Comparison of ENCODE assay signal across 8 cellular contexts in genomic region chr3:32296251-32297204, GRCh38. TPM values are rescaled to one million over a fixed set of nuclear protein-coding genes. Genes with fewer than 3 reads are reported as not detected.
DNase-seq lines count a peak whose midpoint lies in the region; ATAC-seq lines count a peak whose summit lies in the region.

No MANE protein-coding gene starts in this region.

- peak; percentile 84 for DNase-seq in COLO829 (ENCODE audit: low spot score)
- DNase-seq in NCI-H2171 (lab: John Stamatoyannopoulos, UW): peak; percentile 63
- DNase-seq in activated CD4-positive, alpha-beta T cell treated with anti-CD3 and anti-CD28 coated beads for 1 hour: peak; percentile 42
- peak; percentile 85 for DNase-seq in cerebellum (ENCODE audit: low spot score)
- DNase-seq in kidney tubule cell (ENCODE audit: low spot score): peak; percentile 69
- DNase-seq in stimulated activated CD4-positive, alpha-beta T cell treated with anti-CD3 and anti-CD28 coated beads, Interleukin-4, amount 100 ng/mL, for 24 hours: peak; percentile 69

- ATAC-seq in GM21717 (IDR thresholded peaks at IDR 0.05; ENCODE audit: unreplicated experiment) (peak; percentile 84), GM18858 (IDR thresholded peaks at IDR 0.05; ENCODE audit: unreplicated experiment) (no peak)

RNA-seq across cellular contexts. Expression of gene CMTM8, which starts 58.0 kb away (rescaled TPM):
- 0.54 TPM for total RNA-seq in cerebellum
